Comparison of ENCODE assay signal across 8 cellular contexts in the genomic region with DNA sequence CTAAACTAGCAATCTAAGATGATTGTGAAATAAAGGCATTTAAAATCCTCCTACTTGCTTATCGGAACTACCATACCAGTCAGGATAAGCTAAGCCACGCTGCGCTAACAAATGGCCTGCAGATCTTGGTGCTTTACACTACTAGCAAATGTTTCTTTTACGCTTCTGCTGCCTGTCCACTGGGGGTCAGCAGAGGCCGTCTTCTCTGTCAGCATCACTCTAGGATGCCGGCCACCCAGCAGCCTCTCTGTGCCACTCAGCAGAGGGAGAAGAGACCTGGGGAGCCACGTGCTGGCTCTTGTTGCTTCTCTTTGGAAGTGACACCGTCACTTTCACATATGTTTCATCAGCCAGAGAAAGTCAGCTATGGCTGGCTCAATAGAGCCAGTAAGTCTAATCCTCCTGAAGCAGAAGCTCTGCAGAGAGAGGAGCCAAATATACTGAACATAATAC. TPM values are rescaled to one million over a fixed set of nuclear protein-coding genes. Genes with fewer than 3 reads are reported as not detected.
DNase-seq lines count a peak whose midpoint lies in the region; ATAC-seq and TF ChIP-seq lines count a peak whose summit lies in the region.

No MANE protein-coding gene starts in this region.

- TF ChIP-seq CTCF in DND-41 (IDR thresholded peaks at IDR 0.05; ENCODE audit: borderline replicate concordance, extremely low read depth, low read length, poor library complexity, severe bottlenecking), result peak; percentile 67
- TF ChIP-seq CTCF in PC-3 (conservative IDR thresholded peaks at IDR 0.05; ENCODE audit: low read depth, low read length), result peak; percentile 68
- peak; percentile 49 to 81 (median 66) for TF ChIP-seq CTCF in sigmoid colon (IDR thresholded peaks at IDR 0.05)

- intact Hi-C loops in PC-3 (cut with micrococcal nuclease), result loop anchor here (1.0 kb wide), 1 partner anchor 44 kb away; no protein-coding TSS in a partner anchor
- intact Hi-C loops in Right ventricle myocardium superior (cut with DNase I), result loop anchor here (10.0 kb wide), 2 partner anchors 293 to 453 kb away; partner anchors contain the start of gene COL6A3
- intact Hi-C loops in sigmoid colon (cut with DNase I), result loop anchor here (10.0 kb wide), 2 partner anchors 453 to 623 kb away; no protein-coding TSS in a partner anchor

- WGBS in sigmoid colon, 2 donors, result 59 to 68% methylated on average over 8 of the region's 8 CpGs

- no peaks in the 10 kb centered on the region for H3K36me3 ChIP-seq in DND-41 (ENCODE audit: insufficient read depth, low read length)
- no peaks in the 10 kb centered on the region for H3K36me3 ChIP-seq in PC-3 (ENCODE audit: low read depth, low read length)
- no peaks in the 10 kb centered on the region for H3K36me3 ChIP-seq in sigmoid colon

- H4K20me1 ChIP-seq in DND-41 (ENCODE audit: insufficient read depth, low read length) (no peaks in the 10 kb centered on the region), PC-3 (ENCODE audit: low read length) (no peaks in the 10 kb centered on the region)

- no peaks in the 10 kb centered on the region for H3K79me2 ChIP-seq in DND-41 (ENCODE audit: insufficient read depth, low read length)
- no peaks in the 10 kb centered on the region for H3K79me2 ChIP-seq in PC-3 (ENCODE audit: low read length)

- H3K27me3 ChIP-seq in DND-41 (ENCODE audit: insufficient read depth, low read length, poor library complexity), result no peaks in the 10 kb centered on the region
- no peaks in the 10 kb centered on the region for H3K27me3 ChIP-seq in PC-3 (ENCODE audit: low read length)
- H3K27me3 ChIP-seq in sigmoid colon, result no peaks in the 10 kb centered on the region

- no peak for TF ChIP-seq EP300 in sigmoid colon (IDR thresholded peaks at IDR 0.05)

- H3K9me3 ChIP-seq in DND-41 (ENCODE audit: insufficient read depth, low read length, severe bottlenecking) (no peaks in the 10 kb centered on the region), PC-3 (ENCODE audit: low read length) (no peaks in the 10 kb centered on the region), sigmoid colon (no peaks in the 10 kb centered on the region)

- H2AFZ ChIP-seq in DND-41 (ENCODE audit: low read depth, low read length) (no peak overlapping the region), PC-3 (ENCODE audit: low read length) (peak overlapping the region; percentile 88)

- no TSS peak for BruUV-seq in PC-3 (replicated peaks; lab: Mats Ljungman, UMichigan)

- POLR2A ChIA-PET in PC-3 (lab: Charles Lee; ENCODE audit: unreplicated experiment), result no interaction called here

- H3K9ac ChIP-seq in DND-41 (ENCODE audit: low read depth, low read length) (no peak overlapping the region), PC-3 (ENCODE audit: low read length) (peak overlapping the region; percentile 51)

- no peak overlapping the region for H3K27ac ChIP-seq in DND-41 (ENCODE audit: low read length)
- no peak overlapping the region for H3K27ac ChIP-seq in PC-3 (ENCODE audit: low read length)
- H3K27ac ChIP-seq in sigmoid colon, result peak overlapping the region in 2 of 4 donors; percentile 84 to 93

- no peak for TF ChIP-seq POLR2A in sigmoid colon (IDR thresholded peaks at IDR 0.05)

- H3K4me1 ChIP-seq in DND-41 (ENCODE audit: insufficient read depth, low read length) (no peaks in the 10 kb centered on the region), PC-3 (ENCODE audit: insufficient read depth, low read length) (peaks cover 17% of the 10 kb centered on the region), sigmoid colon (peaks cover 0 to 49% (median 35%) of the 10 kb centered on the region in 4 donors)

- no peaks in the 10 kb centered on the region for H3F3A ChIP-seq in PC-3 (ENCODE audit: low read length, unreplicated experiment)

- no peaks in the 10 kb centered on the region for H3K9me2 ChIP-seq in PC-3 (replicated peaks; ENCODE audit: low read length)

- DNase-seq in DND-41, result peak; percentile 60
- DNase-seq in PC-3, result peak; percentile 73
- peak; percentile 9 for DNase-seq in activated T-helper 9 cell treated with anti-CD3 and anti-CD28 coated beads, Interleukin-2, amount 50 U/mL, for 16 hours (ENCODE audit: low read depth)
- DNase-seq in Right ventricle myocardium superior, result peak; percentile 81
- peak; percentile 87 for DNase-seq in sigmoid colon
- DNase-seq in midbrain (lab: John Stamatoyannopoulos, UW), result no peak

- CTCF ChIA-PET in PC-3 (lab: Charles Lee), result interaction anchor here (0.6 kb wide), 1 partner anchor 196 kb away, joined by 5 read pairs; no protein-coding TSS in a partner anchor

- ATAC-seq in DND-41 (ENCODE audit: insufficient read depth, low read depth) (peak; percentile 90), HG02981 (IDR thresholded peaks at IDR 0.05; ENCODE audit: unreplicated experiment) (peak; percentile 71), PC-3 (peak; percentile 94), Right ventricle myocardium superior (ENCODE audit: poor library complexity) (peak; percentile 88), GM18520 (IDR thresholded peaks at IDR 0.05; ENCODE audit: unreplicated experiment) (no peak)

- H3K4me2 ChIP-seq in DND-41 (ENCODE audit: insufficient read depth, low read length) (no peak overlapping the region), PC-3 (ENCODE audit: low read length) (peak overlapping the region; percentile 27; the same call in 1 of the 2 replicates)

- no peak overlapping the region for H3K4me3 ChIP-seq in DND-41 (ENCODE audit: low read depth in 1 of 2, low read length in 2 of 2)
- H3K4me3 ChIP-seq in PC-3 (ENCODE audit: low read length), result no peak overlapping the region
- H3K4me3 ChIP-seq in sigmoid colon, result no peak overlapping the region

RNA-seq across cellular contexts. Expression of gene COPS8, which starts 36.6 kb away (rescaled TPM):
- total RNA-seq in PC-3 (2014; rRNA removed) (109 and 111 TPM in 2 replicates), Right ventricle myocardium superior (85.8 TPM), sigmoid colon (10 to 100 TPM; 59.1 to 95.6 (median 82.7) TPM)
- 10 to 100 TPM; 24.7 to 34.8 (median 28.9) TPM for polyA plus RNA-seq in sigmoid colon
